Comparison of ENCODE assay signal across 9 cellular contexts in the genomic region with DNA sequence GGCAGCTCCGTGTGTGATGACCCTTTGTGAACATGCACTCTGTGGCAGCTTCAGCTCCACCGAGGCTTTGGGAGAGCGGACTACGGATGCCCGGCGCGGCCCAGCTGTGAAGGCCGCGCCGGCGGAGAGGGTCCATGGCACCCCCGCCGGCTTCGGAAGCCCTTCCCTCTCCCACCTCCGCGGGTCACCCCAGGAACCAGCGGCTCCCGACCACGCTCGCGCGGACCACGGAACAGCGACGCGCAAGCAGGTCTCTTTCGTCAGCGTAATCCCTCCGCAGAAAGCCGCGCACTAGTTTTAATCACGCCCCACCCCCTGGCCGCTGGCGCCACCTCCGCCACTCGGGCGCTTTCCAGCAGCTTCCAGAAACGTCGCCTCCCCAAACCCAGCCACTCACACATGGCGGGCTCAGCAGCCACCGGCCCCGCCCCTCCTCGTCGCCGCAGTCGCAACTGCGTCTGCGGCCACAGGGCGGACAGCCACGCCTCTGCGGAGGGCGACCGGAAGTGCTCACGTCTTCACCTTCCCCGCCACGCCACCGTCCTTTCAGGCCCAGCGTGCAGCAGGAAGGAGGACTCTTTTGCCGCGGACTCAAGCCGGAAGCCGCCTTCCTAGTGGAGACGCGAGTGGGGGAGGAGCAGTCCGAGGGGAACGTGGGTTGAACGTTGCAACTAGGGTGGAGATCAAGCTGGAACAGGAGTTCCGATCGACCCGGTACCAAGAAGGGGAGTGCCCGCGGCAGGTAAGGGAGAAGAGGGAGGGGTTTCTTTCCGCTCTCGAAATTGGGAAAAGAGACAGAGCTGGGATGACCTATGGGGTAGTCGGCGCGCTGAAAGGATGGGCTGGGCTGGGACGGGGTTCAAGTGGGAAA. TPM values are rescaled to one million over a fixed set of nuclear protein-coding genes. Genes with fewer than 3 reads are reported as not detected.
A peak's percentile ranks its signal among the peaks of the same experiment; 100 is the strongest.
DNase-seq lines count a peak whose midpoint lies in the region; ATAC-seq, FAIRE-seq and TF ChIP-seq lines count a peak whose summit lies in the region.
"Had no signal": no experiment of that assay in that cellular context is flagged by ENCODE, and none has a peak within 500 bp of the region (broad histone marks: within the 10 kb centered on the region; RNA-seq: fewer than 3 reads in every experiment).

Gene USPL1 (plus strand): TSS at position 606 of the 871 bp plus-strand sequence. CDS start 3,221 bp downstream, outside the sequence.

- FAIRE-seq in islet of Langerhans (lab: Jason Lieb, UNC): peak; percentile 86

- DNase-seq in AG08396 (ENCODE audit: low spot score) (peak; percentile 96), NCI-H226 (peak; percentile 87), activated B cell treated with CpG ODN at 0.5 μM for 24 hours (peak; percentile 98), cerebellar cortex (ENCODE audit: low spot score) (peak; percentile 96)
- peak; percentile 98 for DNase-seq in stimulated activated CD4-positive, alpha-beta T cell treated with anti-CD3 and anti-CD28 coated beads, Interleukin-12 subunit alpha, Interleukin-12 subunit beta, amount 100 ng/mL, for 4 hours

- ATAC-seq in GM18909 (IDR thresholded peaks at IDR 0.05; ENCODE audit: poor library complexity, unreplicated experiment): peak; percentile 88
- peak; percentile 87 for ATAC-seq in HG03175 (IDR thresholded peaks at IDR 0.05; ENCODE audit: unreplicated experiment)
- ATAC-seq in activated B cell treated with CpG ODN at 0.5 μM for 24 hours (ENCODE audit: low read depth): peak; percentile 84

- H3K27me3 Mint-ChIP-seq in activated B cell treated with CpG ODN at 0.5 μM for 24 hours: no peaks in the 10 kb centered on the region
- H3K27me3 Mint-ChIP-seq: activated naive CD4-positive, alpha-beta T cell treated with anti-CD3 and anti-CD28 coated beads, Interleukin-2, amount 50 U/mL, for 24 hours had no signal

- H3K4me3 Mint-ChIP-seq in activated B cell treated with CpG ODN at 0.5 μM for 24 hours: no peak within 1 kb of the TSS
- H3K4me3 Mint-ChIP-seq: activated naive CD4-positive, alpha-beta T cell treated with anti-CD3 and anti-CD28 coated beads, Interleukin-2, amount 50 U/mL, for 24 hours had no signal

- peaks cover 37% of the 10 kb centered on the region for H3K4me1 Mint-ChIP-seq in activated B cell treated with CpG ODN at 0.5 μM for 24 hours

- no peak within 1 kb of the TSS for H3K27ac Mint-ChIP-seq in activated B cell treated with CpG ODN at 0.5 μM for 24 hours
- H3K27ac Mint-ChIP-seq: activated naive CD4-positive, alpha-beta T cell treated with anti-CD3 and anti-CD28 coated beads, Interleukin-2, amount 50 U/mL, for 24 hours had no signal

- no peak for TF ChIP-seq CTCF in activated B cell treated with CpG ODN at 0.5 μM for 24 hours (IDR thresholded peaks at IDR 0.05)

- H3K9me3 Mint-ChIP-seq in activated B cell treated with CpG ODN at 0.5 μM for 24 hours: no peaks in the 10 kb centered on the region
- H3K9me3 Mint-ChIP-seq: activated naive CD4-positive, alpha-beta T cell treated with anti-CD3 and anti-CD28 coated beads, Interleukin-2, amount 50 U/mL, for 24 hours had no signal

- H3K36me3 Mint-ChIP-seq in activated B cell treated with CpG ODN at 0.5 μM for 24 hours (ENCODE audit: low read depth): peaks cover 21% of the 10 kb centered on the region

- CTCF ChIA-PET in activated B cell treated with CpG ODN at 0.5 μM for 24 hours (lab: Charles Lee): interaction anchor here (0.7 to 1.0 kb wide), 2 partner anchors 122 to 485 kb away, joined by 3 read pairs; no protein-coding TSS in a partner anchor

- POLR2A ChIA-PET in activated B cell treated with CpG ODN at 0.5 μM for 24 hours (lab: Charles Lee): interaction anchor here (0.6 to 4.3 kb wide), 57 partner anchors 10 to 1022 kb away, joined by 3 to 95 read pairs (median 6); partner anchors contain the start of genes ALOX5AP, HMGB1, KATNAL1 and SLC7A1

- intact Hi-C loops in activated B cell treated with CpG ODN at 0.5 μM for 24 hours (cut with micrococcal nuclease): loop anchor here (1.0 to 5.0 kb wide), 21 partner anchors 9 to 1023 kb away; partner anchors contain the start of genes ALOX5AP, KATNAL1, SLC7A1 and UBE2L5

RNA-seq across cellular contexts. Expression of gene USPL1, which starts in this region (rescaled TPM):
- total RNA-seq in activated B cell treated with CpG ODN at 0.5 μM for 24 hours: 29.1 and 33.6 TPM in 2 replicates

Comparison
In these comparisons a context has a peak if more than half of its experiments do, and no peak if none do; other contexts are left out.
1. Peak in every context shown above with its lines: DNase-seq and ATAC-seq.